Comparison of ENCODE assay signal across 10 cellular contexts in the genomic region with DNA sequence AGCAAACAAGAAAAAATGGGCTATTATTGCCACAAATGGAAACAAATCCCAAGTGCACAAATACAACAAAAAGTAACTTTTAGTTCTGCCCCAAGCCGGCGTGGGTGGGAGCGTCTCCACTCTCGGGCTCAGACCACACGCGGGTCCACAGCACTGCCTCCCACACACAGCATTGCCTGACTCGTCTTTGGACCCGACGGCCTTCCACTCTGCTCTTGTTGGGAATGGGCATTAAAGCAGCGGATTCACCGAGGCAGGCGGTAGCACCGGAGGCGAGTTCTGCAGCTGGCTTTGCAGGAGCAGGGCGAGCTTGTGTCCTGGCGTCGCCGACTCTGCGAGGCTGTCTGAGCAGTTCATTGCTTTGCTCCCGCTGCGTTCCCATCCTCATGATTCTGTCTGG. TPM values are rescaled to one million over a fixed set of nuclear protein-coding genes. Genes with fewer than 3 reads are reported as not detected.
"Had no signal": no experiment of that assay in that cellular context is flagged by ENCODE, and none has a peak within 500 bp of the region (broad histone marks: within the 10 kb centered on the region; RNA-seq: fewer than 3 reads in every experiment).

No MANE protein-coding gene starts in this region.

- H3K9ac ChIP-seq: GM23248 had no signal

- FAIRE-seq: HTR-8/SVneo had no signal

- H3K9me3 ChIP-seq: HAP-1 had no signal

- DNase-seq: GM23248, GOT3, H7, HFFc6, IMR-90 had no signal

- H3K27ac ChIP-seq: GM23248 had no signal

- H3K4me1 ChIP-seq: HAP-1 had no signal

- ATAC-seq: HCT116 had no signal

- H3K4me3 ChIP-seq: GM23248, HAP-1 had no signal

RNA-seq across cellular contexts. Expression of a gene that starts 51.0 kb away (rescaled TPM):
- total RNA-seq: GM23248, H4, H7, HFFc6, HT-29, IMR-90 had no signal
- polyA plus RNA-seq: GM23248, IMR-90 had no signal
